Comparison of ENCODE assay signal across 16 cellular contexts in the genomic region with DNA sequence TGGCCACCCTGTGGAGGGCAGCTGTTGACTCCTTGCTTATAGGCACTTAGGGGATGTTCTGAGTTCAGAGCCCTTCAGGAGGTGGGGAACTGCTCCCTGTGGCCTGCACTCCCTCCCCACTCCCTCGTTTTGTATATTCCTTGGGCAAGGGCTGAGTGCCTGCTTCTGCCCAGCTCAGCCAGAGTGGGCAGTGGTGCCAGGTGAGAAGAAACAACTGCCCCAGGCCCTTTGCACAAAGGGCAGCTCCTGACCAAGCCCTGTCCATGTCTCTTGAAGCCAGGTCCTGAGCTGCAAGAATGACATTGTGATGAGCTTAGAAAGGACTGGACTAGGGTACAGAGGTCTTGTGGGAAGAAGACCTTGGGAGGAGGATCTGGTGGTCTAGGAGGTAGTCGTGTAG. TPM values are rescaled to one million over a fixed set of nuclear protein-coding genes. Genes with fewer than 3 reads are reported as not detected.
DNase-seq lines count a peak whose midpoint lies in the region; ATAC-seq and TF ChIP-seq lines count a peak whose summit lies in the region.
"Had no signal": no experiment of that assay in that cellular context is flagged by ENCODE, and none has a peak within 500 bp of the region (broad histone marks: within the 10 kb centered on the region; RNA-seq: fewer than 3 reads in every experiment).

No MANE protein-coding gene starts in this region.

- TF ChIP-seq EP300 in suprapubic skin (IDR thresholded peaks at IDR 0.05): no peak

- H3K4me1 ChIP-seq in mononuclear cell (ENCODE audit: insufficient read depth, low read length) (peaks cover 81% of the 10 kb centered on the region), suprapubic skin (peaks cover 48% of the 10 kb centered on the region), MM.1S (ENCODE audit: low read length) (peaks cover 40% of the 10 kb centered on the region)
- peaks cover 47% of the 10 kb centered on the region for H3K4me1 ChIP-seq in effector memory CD4-positive, alpha-beta T cell (ENCODE audit: control insufficient read depth, insufficient read depth, low read length, poor library complexity, severe bottlenecking)

- no peak for ATAC-seq in activated T-cell treated with anti-CD3 and anti-CD28 coated beads, Interleukin-2, amount 50 U/mL, for 4 hours
- no peak for ATAC-seq in activated T-cell treated with anti-CD3 and anti-CD28 coated beads, Interleukin-2, amount 50 U/mL, for 72 hours (replicated peaks in 1 of 2)
- ATAC-seq: HepG2, right cardiac atrium had no signal

- no peak overlapping the region for H3K27ac Mint-ChIP-seq in activated T-cell treated with anti-CD3 and anti-CD28 coated beads, Interleukin-2, amount 50 U/mL, for 72 hours

- POLR2A ChIA-PET in RWPE1 (lab: Yijun Ruan, JAX; ENCODE audit: low non-redundant PET): no interaction called here

- H3K27me3 ChIP-seq in mononuclear cell (ENCODE audit: insufficient read depth, low read length) (no peaks in the 10 kb centered on the region), suprapubic skin (no peaks in the 10 kb centered on the region), MM.1S (replicated peaks; ENCODE audit: insufficient read depth, low read length) (no peaks in the 10 kb centered on the region)
- H3K27me3 ChIP-seq in effector memory CD4-positive, alpha-beta T cell (replicated peaks; ENCODE audit: control insufficient read depth, insufficient read depth, low read length, poor library complexity, severe bottlenecking): no peaks in the 10 kb centered on the region
- H3K27me3 ChIP-seq: brain microvascular endothelial cell, thyroid gland had no signal

- H3F3A ChIP-seq in MM.1S (ENCODE audit: insufficient read depth, low read length): peaks cover 24% of the 10 kb centered on the region

- peaks cover 65% of the 10 kb centered on the region for H3K4me1 Mint-ChIP-seq in activated T-cell treated with anti-CD3 and anti-CD28 coated beads, Interleukin-2, amount 50 U/mL, for 4 hours (ENCODE audit: low read depth)
- peaks cover 49% of the 10 kb centered on the region for H3K4me1 Mint-ChIP-seq in activated T-cell treated with anti-CD3 and anti-CD28 coated beads, Interleukin-2, amount 50 U/mL, for 72 hours (ENCODE audit: low read depth)

- TF ChIP-seq CTCF in RWPE1 (conservative IDR thresholded peaks at IDR 0.05; ENCODE audit: low read depth) (no peak), suprapubic skin (IDR thresholded peaks at IDR 0.05) (no peak), MM.1S (IDR thresholded peaks at IDR 0.05; ENCODE audit: low read length) (no peak)

- no peak overlapping the region for H3K9ac ChIP-seq in MM.1S (ENCODE audit: low read length)

- CTCF ChIA-PET in RWPE1 (lab: Yijun Ruan, JAX): interaction anchor here (0.7 kb wide), 1 partner anchor 68 kb away, joined by 6 read pairs; no protein-coding TSS in a partner anchor

- H3K9me3 ChIP-seq in mononuclear cell (ENCODE audit: low read depth, low read length) (no peaks in the 10 kb centered on the region), suprapubic skin (no peaks in the 10 kb centered on the region), MM.1S (replicated peaks; ENCODE audit: insufficient read depth, low read length) (no peaks in the 10 kb centered on the region)
- H3K9me3 ChIP-seq in effector memory CD4-positive, alpha-beta T cell (ENCODE audit: control insufficient read depth, low read length): no peaks in the 10 kb centered on the region
- H3K9me3 ChIP-seq: thyroid gland had no signal

- no peak for TF ChIP-seq POLR2A in suprapubic skin (IDR thresholded peaks at IDR 0.05)

- H3K9me2 ChIP-seq in MM.1S (replicated peaks; ENCODE audit: insufficient read depth, low read length): no peaks in the 10 kb centered on the region

- no peaks in the 10 kb centered on the region for H3K27me3 Mint-ChIP-seq in activated T-cell treated with anti-CD3 and anti-CD28 coated beads, Interleukin-2, amount 50 U/mL, for 4 hours (ENCODE audit: low read depth)
- no peaks in the 10 kb centered on the region for H3K27me3 Mint-ChIP-seq in activated T-cell treated with anti-CD3 and anti-CD28 coated beads, Interleukin-2, amount 50 U/mL, for 72 hours (ENCODE audit: low read depth)

- H2AFZ ChIP-seq in MM.1S (ENCODE audit: low read length): no peak overlapping the region

- H3K27ac ChIP-seq in RWPE1 (peak overlapping the region; percentile 98), suprapubic skin (peak overlapping the region; percentile 92), MM.1S (ENCODE audit: low read length) (no peak overlapping the region)
- no peak overlapping the region for H3K27ac ChIP-seq in effector memory CD4-positive, alpha-beta T cell (ENCODE audit: insufficient read depth, low read length, poor library complexity, severe bottlenecking)

- no peaks in the 10 kb centered on the region for H3K36me3 Mint-ChIP-seq in activated T-cell treated with anti-CD3 and anti-CD28 coated beads, Interleukin-2, amount 50 U/mL, for 4 hours (ENCODE audit: insufficient read depth)
- peaks cover 0 to 1% of the 10 kb centered on the region in 2 donors for H3K36me3 Mint-ChIP-seq in activated T-cell treated with anti-CD3 and anti-CD28 coated beads, Interleukin-2, amount 50 U/mL, for 72 hours (ENCODE audit: insufficient read depth in 2 of 2)

- H3K36me3 ChIP-seq in suprapubic skin (no peaks in the 10 kb centered on the region), MM.1S (replicated peaks; ENCODE audit: insufficient read depth, low read length) (no peaks in the 10 kb centered on the region)
- H3K36me3 ChIP-seq in effector memory CD4-positive, alpha-beta T cell (ENCODE audit: control insufficient read depth, insufficient read depth, low read length): no peaks in the 10 kb centered on the region
- H3K36me3 ChIP-seq: brain microvascular endothelial cell, thyroid gland had no signal

- peaks cover 7% of the 10 kb centered on the region for H3K79me2 ChIP-seq in MM.1S (ENCODE audit: low read length)

- no peak overlapping the region for H3K4me2 ChIP-seq in MM.1S (ENCODE audit: low read depth, low read length)

- DNase-seq in activated T-cell treated with anti-CD3 and anti-CD28 coated beads, Interleukin-2, amount 50 U/mL, for 4 hours: no peak
- no peak for DNase-seq in activated T-cell treated with anti-CD3 and anti-CD28 coated beads, Interleukin-2, amount 50 U/mL, for 72 hours
- DNase-seq in RWPE1 (ENCODE audit: low spot score) (no peak), suprapubic skin (ENCODE audit: low spot score in 2 of 2) (no peak), MM.1S (no peak), SHP77 (lab: John Stamatoyannopoulos, UW) (no peak)
- no peak for DNase-seq in effector memory CD4-positive, alpha-beta T cell
- DNase-seq: brain microvascular endothelial cell, DMS53, hypothalamus, NCI-H226, thyroid gland had no signal

- H4K20me1 ChIP-seq in MM.1S (ENCODE audit: insufficient read depth, low read length): no peaks in the 10 kb centered on the region

- H3K9me3 Mint-ChIP-seq in activated T-cell treated with anti-CD3 and anti-CD28 coated beads, Interleukin-2, amount 50 U/mL, for 4 hours: no peaks in the 10 kb centered on the region
- no peaks in the 10 kb centered on the region for H3K9me3 Mint-ChIP-seq in activated T-cell treated with anti-CD3 and anti-CD28 coated beads, Interleukin-2, amount 50 U/mL, for 72 hours

- H3K4me3 ChIP-seq in mononuclear cell (ENCODE audit: low read length): peak overlapping the region; percentile 1
- H3K4me3 ChIP-seq in suprapubic skin: no peak overlapping the region
- no peak overlapping the region for H3K4me3 ChIP-seq in effector memory CD4-positive, alpha-beta T cell (ENCODE audit: insufficient read depth, low read depth, low read length, poor library complexity, severe bottlenecking)
- no peak overlapping the region for H3K4me3 ChIP-seq in MM.1S (ENCODE audit: low read length)
- H3K4me3 ChIP-seq: thyroid gland had no signal

- peak overlapping the region; percentile 37 for H3K4me3 Mint-ChIP-seq in activated T-cell treated with anti-CD3 and anti-CD28 coated beads, Interleukin-2, amount 50 U/mL, for 4 hours
- H3K4me3 Mint-ChIP-seq in activated T-cell treated with anti-CD3 and anti-CD28 coated beads, Interleukin-2, amount 50 U/mL, for 72 hours: no peak overlapping the region

- 60% methylated on average over 2 of the region's 2 CpGs for WGBS in suprapubic skin

RNA-seq across cellular contexts. Expression of a gene that starts 2.2 kb away (rescaled TPM):
- total RNA-seq in activated T-cell treated with anti-CD3 and anti-CD28 coated beads, Interleukin-2, amount 50 U/mL, for 4 hours: 1 to 10 TPM; 6.5 to 7.8 (median 7.1) TPM
- total RNA-seq in activated T-cell treated with anti-CD3 and anti-CD28 coated beads, Interleukin-2, amount 50 U/mL, for 72 hours: 10 to 100 TPM; 12.6 to 13.4 TPM
- total RNA-seq in mononuclear cell (62.0 TPM), suprapubic skin (10 to 100 TPM; 34.7 to 52.5 (median 47.2) TPM)

RNA-seq across cellular contexts. Expression of a gene that starts 23.9 kb away (rescaled TPM):
- total RNA-seq in activated T-cell treated with anti-CD3 and anti-CD28 coated beads, Interleukin-2, amount 50 U/mL, for 4 hours: not detected
- under 1 TPM in 1 of 2 donors, not detected in 1; 0.41 TPM for total RNA-seq in activated T-cell treated with anti-CD3 and anti-CD28 coated beads, Interleukin-2, amount 50 U/mL, for 72 hours
- not detected for total RNA-seq in mononuclear cell
- total RNA-seq in suprapubic skin: 1 to 10 TPM in 2 of 4 donors, not detected in 2; 1.1 to 6.1 TPM
- total RNA-seq: HepG2, SK-MEL-5 had no signal

RNA-seq across cellular contexts. Expression of a gene that starts 46.6 kb away (rescaled TPM):
- under 1 TPM; 0.03 to 0.08 (median 0.05) TPM for total RNA-seq in activated T-cell treated with anti-CD3 and anti-CD28 coated beads, Interleukin-2, amount 50 U/mL, for 4 hours
- under 1 TPM; 0.12 to 0.30 TPM for total RNA-seq in activated T-cell treated with anti-CD3 and anti-CD28 coated beads, Interleukin-2, amount 50 U/mL, for 72 hours
- total RNA-seq in mononuclear cell (0.31 TPM), suprapubic skin (under 1 TPM in 3 of 4 donors, not detected in 1; 0.08 to 0.10 (median 0.08) TPM)
- total RNA-seq: thyroid gland had no signal

RNA-seq across cellular contexts. Expression of a gene that starts 57.1 kb away (rescaled TPM):
- total RNA-seq in activated T-cell treated with anti-CD3 and anti-CD28 coated beads, Interleukin-2, amount 50 U/mL, for 4 hours: 10 to 100 TPM; 60.7 to 67.1 (median 63.0) TPM
- 10 to 100 TPM; 76.5 to 78.7 TPM for total RNA-seq in activated T-cell treated with anti-CD3 and anti-CD28 coated beads, Interleukin-2, amount 50 U/mL, for 72 hours
- total RNA-seq in mononuclear cell (28.7 TPM), suprapubic skin (10 to 100 TPM; 25.4 to 35.0 (median 32.7) TPM)

Comparison
In these comparisons a context has a peak if more than half of its experiments do, and no peak if none do; other contexts are left out.
1. H3K27ac ChIP-seq: peak in RWPE1 (single experiment) and suprapubic skin (single experiment); none in effector memory CD4-positive, alpha-beta T cell (single experiment) and MM.1S (single experiment).